8 cellular contexts compared by ENCODE assay signal in the genomic region with DNA sequence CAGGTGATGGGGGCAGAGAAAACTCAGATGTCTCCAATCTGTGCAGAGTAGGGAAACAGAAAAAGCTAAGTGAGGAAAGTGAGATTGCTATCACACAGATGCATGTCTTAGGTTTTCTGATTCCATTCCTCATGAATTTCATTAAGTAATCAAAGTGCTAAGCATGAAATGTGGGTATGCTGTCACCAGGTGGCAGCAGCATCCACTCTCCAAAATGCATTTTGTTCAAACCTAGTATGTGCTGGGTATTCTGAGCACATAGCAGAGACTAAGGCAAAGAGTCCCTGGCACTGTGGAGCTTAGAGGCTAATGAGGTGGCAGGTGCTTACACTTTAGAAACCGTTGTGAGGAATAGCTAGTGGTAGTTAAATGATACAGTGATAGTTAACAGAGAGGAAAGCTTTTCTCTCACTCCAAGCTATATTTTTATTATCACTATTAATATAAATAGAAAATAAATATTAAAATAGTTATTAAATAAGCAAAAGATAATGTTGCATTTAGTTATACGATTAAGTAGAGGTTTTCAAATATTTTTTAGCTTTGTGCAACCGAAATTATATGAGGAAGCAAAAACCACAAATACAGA.
A peak's percentile ranks its signal among the peaks of the same experiment; 100 is the strongest.
DNase-seq lines count a peak whose midpoint lies in the region; TF ChIP-seq lines count a peak whose summit lies in the region.

No MANE protein-coding gene starts in this region.

- no peaks in the 10 kb centered on the region for H3K79me2 ChIP-seq in hepatocyte

- no peak overlapping the region for H3K4me2 ChIP-seq in hepatocyte

- H3K27me3 ChIP-seq in hepatocyte: no peaks in the 10 kb centered on the region

- no peak overlapping the region for H2AFZ ChIP-seq in hepatocyte

- H3K4me3 ChIP-seq in hepatocyte: no peak overlapping the region

- peak; percentile 9 for DNase-seq in A172 (ENCODE audit: low spot score)
- DNase-seq in NCI-H1436 (lab: John Stamatoyannopoulos, UW): peak; percentile 67
- peak; percentile 28 for DNase-seq in activated T-cell treated with anti-CD3 and anti-CD28 coated beads for 24 hours (ENCODE audit: low read depth)
- DNase-seq in hepatocyte (ENCODE audit: low spot score): no peak
- peak; percentile 30 for DNase-seq in stimulated activated CD4-positive, alpha-beta T cell treated with anti-CD3 and anti-CD28 coated beads, Interleukin-1b, Interleukin-23, amount 100 ng/mL, for 48 hours
- DNase-seq in T-helper 9 cell: no peak
- no peak for DNase-seq in NCI-H1048 (lab: John Stamatoyannopoulos, UW)

- no peaks in the 10 kb centered on the region for H3K9me3 ChIP-seq in hepatocyte (ENCODE audit: low read depth)

- 81% methylated on average over 3 of the region's 3 CpGs for WGBS in hepatocyte (ENCODE audit: low lambda C conversion rate, missing lambda C conversion rate)

- no peaks in the 10 kb centered on the region for H4K20me1 ChIP-seq in hepatocyte (ENCODE audit: insufficient read depth, poor library complexity, severe bottlenecking)

- no peaks in the 10 kb centered on the region for H3K4me1 ChIP-seq in hepatocyte (ENCODE audit: insufficient read depth)

- H3K9me2 ChIP-seq in hepatocyte (replicated peaks; ENCODE audit: insufficient read depth): no peaks in the 10 kb centered on the region

- H3K36me3 ChIP-seq in hepatocyte (replicated peaks; ENCODE audit: insufficient read depth, low read depth): no peaks in the 10 kb centered on the region

- H3K27ac ChIP-seq in hepatocyte: no peak overlapping the region

- peak; percentile 64 for TF ChIP-seq CTCF in GM12872 (IDR thresholded peaks at IDR 0.05; ENCODE audit: insufficient read depth, low read depth, low read length)
- TF ChIP-seq CTCF in hepatocyte (IDR thresholded peaks at IDR 0.05; ENCODE audit: poor library complexity): peak; percentile 17

Comparison
In these comparisons a context has a peak if more than half of its experiments do, and no peak if none do; other contexts are left out.
1. DNase-seq: peak in A172 (single experiment), NCI-H1436 (single experiment), activated T-cell treated with anti-CD3 and anti-CD28 coated beads for 24 hours (single experiment) and stimulated activated CD4-positive, alpha-beta T cell treated with anti-CD3 and anti-CD28 coated beads, Interleukin-1b, Interleukin-23, amount 100 ng/mL, for 48 hours (single experiment); none in hepatocyte (single experiment), T-helper 9 cell (single experiment) and NCI-H1048 (single experiment).